8 cellular contexts compared by ENCODE assay signal in the genomic region with DNA sequence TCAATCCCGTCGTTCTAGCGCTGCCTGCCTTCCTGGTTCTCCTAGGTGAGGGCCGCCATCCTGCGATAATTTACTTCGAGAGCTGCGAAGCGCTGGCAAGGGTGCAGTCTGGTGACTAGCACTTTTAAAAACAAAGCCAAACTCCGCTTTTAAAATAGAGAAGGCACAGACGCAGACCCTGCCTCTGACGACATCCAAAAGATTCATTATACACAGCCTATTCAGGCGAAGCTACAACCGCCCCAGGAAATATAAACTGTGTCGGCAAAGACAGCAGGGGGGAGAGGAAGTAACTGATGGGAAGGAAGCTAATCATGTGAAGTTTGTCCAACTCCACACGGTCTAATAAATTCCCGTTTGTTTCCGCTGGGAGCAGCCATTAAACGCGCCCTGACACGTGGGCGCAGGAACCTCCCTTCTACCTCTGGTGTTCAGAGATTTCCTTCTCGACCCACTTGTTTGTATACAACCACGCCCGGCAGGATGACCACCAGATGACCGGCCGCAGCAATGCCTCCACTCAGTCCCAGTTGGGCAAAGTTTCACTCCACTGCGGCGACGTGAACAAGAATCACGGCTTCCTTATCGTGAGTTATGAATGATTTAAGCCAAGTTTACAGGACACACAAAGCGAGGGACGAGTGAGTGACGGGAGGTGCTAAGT.
A peak's percentile ranks its signal among the peaks of the same experiment; 100 is the strongest.
DNase-seq lines count a peak whose midpoint lies in the region; ATAC-seq and TF ChIP-seq lines count a peak whose summit lies in the region.

No MANE protein-coding gene starts in this region.

- no peaks in the 10 kb centered on the region for H3K9me3 Mint-ChIP-seq in stimulated activated naive CD8-positive, alpha-beta T cell treated with anti-CD3 and anti-CD28 coated beads, Interleukin-15, amount 100 ng/mL, for 72 hours

- peak overlapping the region; percentile 89 for H3K9ac ChIP-seq in NT2/D1 (ENCODE audit: insufficient read length, low read depth)

- peak overlapping the region; percentile 81 to 87 for H3K4me3 Mint-ChIP-seq in stimulated activated naive CD8-positive, alpha-beta T cell treated with anti-CD3 and anti-CD28 coated beads, Interleukin-15, amount 100 ng/mL, for 72 hours

- TF ChIP-seq CTCF in GM20000 (IDR thresholded peaks at IDR 0.05; ENCODE audit: extremely low read depth, missing control alignments), result no peak

- H3K27me3 Mint-ChIP-seq in stimulated activated naive CD8-positive, alpha-beta T cell treated with anti-CD3 and anti-CD28 coated beads, Interleukin-15, amount 100 ng/mL, for 72 hours, result peaks cover 64% of the 10 kb centered on the region

- H3K36me3 ChIP-seq in NT2/D1 (ENCODE audit: insufficient read depth, insufficient read length, low read length), result peaks cover 21% of the 10 kb centered on the region

- no peaks in the 10 kb centered on the region for H3K9me3 ChIP-seq in NT2/D1 (ENCODE audit: insufficient read depth, low read length)

- DNase-seq in AG08396 (ENCODE audit: low spot score) (peak; percentile 82), GM20000 (ENCODE audit: low spot score) (peak; percentile 52), NT2/D1 (ENCODE audit: low read depth, low spot score) (no peak), kidney glomerular epithelial cell (lab: John Stamatoyannopoulos, UW) (peak; percentile 83)
- DNase-seq in stimulated activated naive CD8-positive, alpha-beta T cell treated with anti-CD3 and anti-CD28 coated beads, Interleukin-15, amount 100 ng/mL, for 72 hours, result no peak

- H3K27me3 ChIP-seq in NT2/D1 (ENCODE audit: insufficient read depth, insufficient read length), result peaks cover 46% of the 10 kb centered on the region

- peaks cover 33% of the 10 kb centered on the region for H3K4me1 Mint-ChIP-seq in stimulated activated naive CD8-positive, alpha-beta T cell treated with anti-CD3 and anti-CD28 coated beads, Interleukin-15, amount 100 ng/mL, for 72 hours

- no peaks in the 10 kb centered on the region for H3K4me1 ChIP-seq in NT2/D1 (ENCODE audit: insufficient read depth, insufficient read length)

- peak overlapping the region; percentile 85 for H3K4me3 ChIP-seq in NT2/D1 (ENCODE audit: insufficient read length, low read depth)

- H3K27ac ChIP-seq in cingulate gyrus (ENCODE audit: low read depth, low read length), result peak overlapping the region; percentile 23

- ATAC-seq in stimulated activated naive CD8-positive, alpha-beta T cell treated with anti-CD3 and anti-CD28 coated beads, Interleukin-15, amount 100 ng/mL, for 72 hours, result no peak
- ATAC-seq in HG03135 (IDR thresholded peaks at IDR 0.05; ENCODE audit: unreplicated experiment) (no peak), HG03097 (IDR thresholded peaks at IDR 0.05; ENCODE audit: low FRiP score, unreplicated experiment) (no peak)

- H3K27ac Mint-ChIP-seq in stimulated activated naive CD8-positive, alpha-beta T cell treated with anti-CD3 and anti-CD28 coated beads, Interleukin-15, amount 100 ng/mL, for 72 hours, result no peak overlapping the region

Comparison
In these comparisons a context has a peak if more than half of its experiments do, and no peak if none do; other contexts are left out.
1. DNase-seq: peak in AG08396 (single experiment), GM20000 (single experiment) and kidney glomerular epithelial cell (single experiment); none in NT2/D1 (single experiment) and stimulated activated naive CD8-positive, alpha-beta T cell treated with anti-CD3 and anti-CD28 coated beads, Interleukin-15, amount 100 ng/mL, for 72 hours (0 of 2).